In the genomic region with DNA sequence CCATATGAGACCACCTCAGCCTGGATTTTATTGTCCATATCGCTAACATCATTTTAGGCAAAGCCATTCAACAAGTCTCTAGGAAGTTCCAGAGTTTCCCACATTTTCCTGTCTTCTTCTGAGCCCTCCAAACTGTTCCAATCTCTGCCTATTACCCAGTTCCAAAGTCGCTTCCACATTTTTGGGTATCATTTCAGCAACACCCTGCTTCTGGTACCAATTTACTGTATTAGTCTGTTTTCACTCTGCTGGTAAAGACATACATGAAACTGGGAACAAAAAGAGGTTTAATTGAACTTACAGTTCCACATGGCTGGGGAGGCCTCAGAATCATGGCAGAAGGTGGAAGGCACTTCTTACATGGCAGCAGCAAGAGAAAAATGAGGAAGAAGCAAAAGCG, we compare ENCODE assay signal across 10 cellular contexts. TPM values are rescaled to one million over a fixed set of nuclear protein-coding genes. Genes with fewer than 3 reads are reported as not detected.
"Had no signal": no experiment of that assay in that cellular context is flagged by ENCODE, and none has a peak within 500 bp of the region (broad histone marks: within the 10 kb centered on the region; RNA-seq: fewer than 3 reads in every experiment).

No MANE protein-coding gene starts in this region.

RNA-seq across cellular contexts. Expression of gene BARX1, which starts 17.5 kb away (rescaled TPM):
- total RNA-seq: OCI-LY7, PC-3, PC-9, Peyer's patch, Right ventricle myocardium inferior, Right ventricle myocardium superior, RPMI7951, SJCRH30, SJSA1 had no signal
- polyA plus RNA-seq: SK-N-SH had no signal
